In genomic region chr2:2057125-2057721, GRCh38 we compare ENCODE assay signal across 8 cellular contexts.
DNase-seq lines count a peak whose midpoint lies in the region; ATAC-seq and TF ChIP-seq lines count a peak whose summit lies in the region.

No MANE protein-coding gene starts in this region.

- H3K27ac Mint-ChIP-seq in MCF 10A (ENCODE audit: low read depth, unreplicated experiment) = peak overlapping the region; percentile 10
- H3K27ac Mint-ChIP-seq in stimulated activated memory B cell treated with anti-CD40 and anti-IgM and Interleukin-4, amounts not matched to agents 10 μg/mL and 1 μg/mL and 100 μg/mL, for 72 hours = no peak overlapping the region

- in situ Hi-C loops in mammary epithelial cell (cut with MboI; ENCODE audit: low sequenced_read_pairs in 2 of 2) = no loop called here

- dilution Hi-C loops in mammary epithelial cell (cut with HindIII; ENCODE audit: low sequenced_read_pairs) = no loop called here

- no peak overlapping the region for H3K4me3 Mint-ChIP-seq in MCF 10A (ENCODE audit: unreplicated experiment)
- H3K4me3 Mint-ChIP-seq in stimulated activated memory B cell treated with anti-CD40 and anti-IgM and Interleukin-4, amounts not matched to agents 10 μg/mL and 1 μg/mL and 100 μg/mL, for 72 hours = no peak overlapping the region

- H3K27me3 ChIP-seq in mammary epithelial cell (ENCODE audit: insufficient read depth, low read length) = no peaks in the 10 kb centered on the region
- H3K27me3 ChIP-seq in SJCRH30 = no peaks in the 10 kb centered on the region

- H3K27ac ChIP-seq in mammary epithelial cell (ENCODE audit: insufficient read depth, low read depth, low read length) (no peak overlapping the region), SJCRH30 (no peak overlapping the region)

- H3K36me3 Mint-ChIP-seq in MCF 10A (ENCODE audit: insufficient read depth, unreplicated experiment) = no peaks in the 10 kb centered on the region
- H3K36me3 Mint-ChIP-seq in stimulated activated memory B cell treated with anti-CD40 and anti-IgM and Interleukin-4, amounts not matched to agents 10 μg/mL and 1 μg/mL and 100 μg/mL, for 72 hours = no peaks in the 10 kb centered on the region

- no peaks in the 10 kb centered on the region for H3K27me3 Mint-ChIP-seq in MCF 10A (ENCODE audit: insufficient read depth, unreplicated experiment)
- H3K27me3 Mint-ChIP-seq in stimulated activated memory B cell treated with anti-CD40 and anti-IgM and Interleukin-4, amounts not matched to agents 10 μg/mL and 1 μg/mL and 100 μg/mL, for 72 hours = no peaks in the 10 kb centered on the region

- peaks cover 10% of the 10 kb centered on the region for H3K9me3 Mint-ChIP-seq in MCF 10A (ENCODE audit: unreplicated experiment)
- peaks cover 6% of the 10 kb centered on the region for H3K9me3 Mint-ChIP-seq in stimulated activated memory B cell treated with anti-CD40 and anti-IgM and Interleukin-4, amounts not matched to agents 10 μg/mL and 1 μg/mL and 100 μg/mL, for 72 hours

- H3K4me2 ChIP-seq in mammary epithelial cell (ENCODE audit: insufficient read depth, low read depth, low read length) = no peak overlapping the region

- DNase-seq in MCF 10A (ENCODE audit: unreplicated experiment) (peak; percentile 91), mammary epithelial cell (no peak), SJCRH30 (peak; percentile 52 to 58), iris pigment epithelial cell (ENCODE audit: low read depth) (peak; percentile 4)
- peak; percentile 59 for DNase-seq in activated naive CD4-positive, alpha-beta T cell treated with anti-CD3 and anti-CD28 coated beads, Interleukin-2, amount 50 U/mL, for 16 hours
- peak; percentile 69 for DNase-seq in stimulated activated naive CD8-positive, alpha-beta T cell treated with anti-CD3 and anti-CD28 coated beads, Interleukin-15, Interleukin-2, amounts not matched to agents 100 U/mL and 50 U/mL, for 24 hours

- H3K36me3 ChIP-seq in mammary epithelial cell (ENCODE audit: insufficient read depth, low read length) (no peaks in the 10 kb centered on the region), SJCRH30 (no peaks in the 10 kb centered on the region)

- H4K20me1 ChIP-seq in mammary epithelial cell (ENCODE audit: insufficient read depth, low read length) = no peaks in the 10 kb centered on the region

- H3K9ac ChIP-seq in mammary epithelial cell (ENCODE audit: insufficient read depth, low read length) = no peak overlapping the region

- H3K4me3 ChIP-seq in mammary epithelial cell (replicated peaks in 1 of 3; ENCODE audit: insufficient read depth in 1 of 3, low read depth in 2 of 3, low read length in 3 of 3) (no peak overlapping the region), SJCRH30 (no peak overlapping the region)

- ATAC-seq in stimulated activated naive CD8-positive, alpha-beta T cell treated with anti-CD3 and anti-CD28 coated beads, Interleukin-15, Interleukin-2, amounts not matched to agents 100 U/mL and 50 U/mL, for 24 hours = peak; percentile 88
- ATAC-seq in HG03039 (IDR thresholded peaks at IDR 0.05; ENCODE audit: unreplicated experiment) = no peak
- no peak for ATAC-seq in stimulated activated memory B cell treated with anti-CD40 and anti-IgM and Interleukin-4, amounts not matched to agents 10 μg/mL and 1 μg/mL and 100 μg/mL, for 72 hours

- TF ChIP-seq CTCF in MCF 10A (IDR thresholded peaks at IDR 0.05; ENCODE audit: unreplicated experiment) = no peak
- no peak for TF ChIP-seq CTCF in mammary epithelial cell (conservative IDR thresholded peaks at IDR 0.05 in 1 of 2, IDR thresholded peaks at IDR 0.05 in 1 of 2; ENCODE audit: extremely low read depth in 1 of 2, insufficient read depth in 1 of 2, low read depth in 1 of 2, low read length in 2 of 2)

- WGBS in mammary epithelial cell (ENCODE audit: low coverage, missing lambda C conversion rate) = 62% methylated on average over 9 of the region's 11 CpGs

- intact Hi-C loops in MCF 10A (cut with micrococcal nuclease) (loop anchor here (10.0 kb wide), 1 partner anchor 82 kb away; no protein-coding TSS in a partner anchor), mammary epithelial cell (cut with micrococcal nuclease) (no loop called here)

- CTCF ChIA-PET in MCF 10A (lab: Yijun Ruan, JAX) (no interaction called here), mammary epithelial cell (lab: Charles Lee; ENCODE audit: low non-redundant PET) (no interaction called here)

- H2AFZ ChIP-seq in mammary epithelial cell (ENCODE audit: low read depth, low read length) = no peak overlapping the region

- no peaks in the 10 kb centered on the region for H3K4me1 ChIP-seq in mammary epithelial cell (ENCODE audit: insufficient read depth, low read length)
- no peaks in the 10 kb centered on the region for H3K4me1 ChIP-seq in SJCRH30

- POLR2A ChIA-PET in MCF 10A (lab: Yijun Ruan, JAX) = interaction anchor here (0.8 kb wide), 1 partner anchor 187 kb away, joined by 3 read pairs; no protein-coding TSS in a partner anchor

- H3K4me1 Mint-ChIP-seq in MCF 10A (ENCODE audit: insufficient read depth, unreplicated experiment) = peaks cover 15% of the 10 kb centered on the region
- H3K4me1 Mint-ChIP-seq in stimulated activated memory B cell treated with anti-CD40 and anti-IgM and Interleukin-4, amounts not matched to agents 10 μg/mL and 1 μg/mL and 100 μg/mL, for 72 hours = peaks cover 8% of the 10 kb centered on the region

- BruUV-seq in MCF 10A (replicated peaks; lab: Mats Ljungman, UMichigan) = no TSS peak
- no TSS peak for BruUV-seq in mammary epithelial cell (replicated peaks; lab: Mats Ljungman, UMichigan)

- no peaks in the 10 kb centered on the region for H3K79me2 ChIP-seq in mammary epithelial cell (ENCODE audit: insufficient read depth, low read length)

- H3K9me3 ChIP-seq in mammary epithelial cell (replicated peaks; ENCODE audit: insufficient read depth, low read length) = peaks cover 11% of the 10 kb centered on the region
- H3K9me3 ChIP-seq in SJCRH30 (replicated peaks) = no peaks in the 10 kb centered on the region
